In the genomic region with DNA sequence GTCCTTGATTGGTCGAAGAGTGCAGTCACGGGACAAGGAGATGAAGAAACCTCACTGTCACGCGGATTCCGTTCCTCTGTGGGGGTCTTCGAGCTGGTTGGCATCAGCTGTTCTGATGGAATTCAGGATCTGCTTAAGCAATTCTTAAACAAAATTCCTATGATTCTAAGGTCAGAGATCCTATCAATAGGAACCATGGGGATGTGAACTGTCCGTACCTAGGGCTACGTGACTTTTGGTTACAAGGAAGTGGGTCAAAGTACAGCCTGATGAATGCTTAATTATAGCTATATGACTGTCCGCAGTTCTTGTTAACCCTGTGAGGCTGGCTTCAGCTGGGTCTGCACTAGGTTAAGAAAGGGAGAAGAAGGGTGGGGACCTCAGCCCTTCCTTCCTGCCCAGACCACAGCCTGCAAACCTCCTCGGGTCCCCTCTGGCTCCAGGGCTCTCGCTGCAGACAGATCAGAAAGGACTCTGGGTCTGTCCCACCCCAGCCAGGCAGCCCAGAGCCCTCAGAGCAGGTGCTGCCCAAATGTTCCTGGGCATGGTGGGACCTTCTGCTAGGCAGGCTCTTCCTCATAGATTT, we compare ENCODE assay signal across 1 cellular context.
TF ChIP-seq lines count a peak whose summit lies in the region.

No MANE protein-coding gene starts in this region.

TF ChIP-seq in GM12878, 131 proteins besides CTCF, POLR2A, EP300 and RAD21:
- 0 out of 2 replicates have a peak, but pooled peaks have one; percentile 10 for TF ChIP-seq MTA2 (IDR thresholded peaks at IDR 0.05; ENCODE audit: low read depth)
- TF ChIP-seq SMC3 (IDR thresholded peaks at IDR 0.05; ENCODE audit: borderline replicate concordance, low read length): no peak
- no peak for TF ChIP-seq TARDBP (IDR thresholded peaks at IDR 0.05; ENCODE audit: borderline replicate concordance)
- TF ChIP-seq IKZF2 (IDR thresholded peaks at IDR 0.05): no peak
TF ChIP-seq in GM12878: peak in this region for 1.
